Comparison of ENCODE assay signal across 14 cellular contexts in genomic region chr5:132639706-132640130, GRCh38. TPM values are rescaled to one million over a fixed set of nuclear protein-coding genes. Genes with fewer than 3 reads are reported as not detected.
DNase-seq lines count a peak whose midpoint lies in the region; ATAC-seq and TF ChIP-seq lines count a peak whose summit lies in the region.
"Had no signal": no experiment of that assay in that cellular context is flagged by ENCODE, and none has a peak within 500 bp of the region (broad histone marks: within the 10 kb centered on the region; RNA-seq: fewer than 3 reads in every experiment).

No MANE protein-coding gene starts in this region.

- H3K4me1 ChIP-seq in DND-41 (ENCODE audit: insufficient read depth, low read length) = no peaks in the 10 kb centered on the region
- H3K4me1 ChIP-seq: stomach had no signal

- no peaks in the 10 kb centered on the region for H3K9me3 ChIP-seq in DND-41 (ENCODE audit: insufficient read depth, low read length, severe bottlenecking)
- H3K9me3 ChIP-seq: stomach had no signal

- H3K79me2 ChIP-seq in DND-41 (ENCODE audit: insufficient read depth, low read length) = no peaks in the 10 kb centered on the region

- peaks cover 82% of the 10 kb centered on the region for H3K36me3 ChIP-seq in DND-41 (ENCODE audit: insufficient read depth, low read length)

- no peaks in the 10 kb centered on the region for H3K27me3 ChIP-seq in DND-41 (ENCODE audit: insufficient read depth, low read length, poor library complexity)
- H3K27me3 ChIP-seq: stomach had no signal

- ATAC-seq in DND-41 (ENCODE audit: insufficient read depth, low read depth) (peak; percentile 65; the same call in 2 of the 3 replicates), GM18909 (IDR thresholded peaks at IDR 0.05; ENCODE audit: poor library complexity, unreplicated experiment) (peak; percentile 71), HG02678 (IDR thresholded peaks at IDR 0.05; ENCODE audit: unreplicated experiment) (peak; percentile 70), HG03558 (IDR thresholded peaks at IDR 0.05; ENCODE audit: extremely low read depth, unreplicated experiment) (peak; percentile 38), sciatic nerve (no peak)
- ATAC-seq: Panc1 had no signal

- H3K4me2 ChIP-seq in DND-41 (ENCODE audit: insufficient read depth, low read length) = no peak overlapping the region

- H3K4me3 ChIP-seq in DND-41 (ENCODE audit: low read depth in 1 of 2, low read length in 2 of 2) = no peak overlapping the region
- H3K4me3 ChIP-seq: skin epidermis, stomach had no signal

- DNase-seq in DND-41 (no peak), midbrain (lab: John Stamatoyannopoulos, UW) (no peak), MV-4-11 (lab: John Stamatoyannopoulos, UW) (no peak), AG08395 (ENCODE audit: low spot score) (no peak), sciatic nerve (ENCODE audit: low spot score) (no peak)
- DNase-seq: C1 segment of cervical spinal cord; central memory CD4-positive, alpha-beta T cell; stomach had no signal

- no peak overlapping the region for H3K27ac ChIP-seq in DND-41 (ENCODE audit: low read length)
- H3K27ac ChIP-seq: skin epidermis, stomach had no signal

- TF ChIP-seq CTCF in DND-41 (IDR thresholded peaks at IDR 0.05; ENCODE audit: borderline replicate concordance, extremely low read depth, low read length, poor library complexity, severe bottlenecking) = no peak

- H2AFZ ChIP-seq in DND-41 (ENCODE audit: low read depth, low read length) = no peak overlapping the region

- H4K20me1 ChIP-seq in DND-41 (ENCODE audit: insufficient read depth, low read length) = no peaks in the 10 kb centered on the region

- intact Hi-C loops in sciatic nerve (cut with DNase I) = no loop called here

- H3K9ac ChIP-seq in DND-41 (ENCODE audit: low read depth, low read length) = no peak overlapping the region

RNA-seq across cellular contexts. Expression of gene IL13, which starts 18.3 kb away (rescaled TPM):
- total RNA-seq in sciatic nerve = not detected

RNA-seq across cellular contexts. Expression of gene IL4, which starts 34.1 kb away (rescaled TPM):
- total RNA-seq in sciatic nerve = not detected
- total RNA-seq: mononuclear cell, stomach had no signal
